ENCODE assay signal across 9 cellular contexts in genomic region chr9:9003184-9003583, GRCh38.
DNase-seq lines count a peak whose midpoint lies in the region; ATAC-seq, FAIRE-seq and TF ChIP-seq lines count a peak whose summit lies in the region.
"Had no signal": no experiment of that assay in that cellular context is flagged by ENCODE, and none has a peak within 500 bp of the region (broad histone marks: within the 10 kb centered on the region; RNA-seq: fewer than 3 reads in every experiment).

No MANE protein-coding gene starts in this region.

- peaks cover 5% of the 10 kb centered on the region for H3K4me1 Mint-ChIP-seq in brain

- no peak overlapping the region for H3K4me3 Mint-ChIP-seq in brain

- no peaks in the 10 kb centered on the region for H3K27me3 Mint-ChIP-seq in brain

- no peak for TF ChIP-seq POLR2A in GM12892 (IDR thresholded peaks at IDR 0.05; ENCODE audit: low read depth, low read length)

- ATAC-seq in left lobe of liver (peak; percentile 100), GM18870 (IDR thresholded peaks at IDR 0.05; ENCODE audit: unreplicated experiment) (no peak), GM18517 (IDR thresholded peaks at IDR 0.05; ENCODE audit: unreplicated experiment) (no peak)
- ATAC-seq in stimulated activated naive CD8-positive, alpha-beta T cell treated with anti-CD3 and anti-CD28 coated beads, Interleukin-15, Interleukin-2, amounts not matched to agents 100 U/mL and 50 U/mL, for 24 hours: no peak

- H3K36me3 Mint-ChIP-seq in brain: no peaks in the 10 kb centered on the region

- H3K9me3 Mint-ChIP-seq in brain: peaks cover 0 to 8% (median 5%) of the 10 kb centered on the region in 5 experiments

- FAIRE-seq in GM12892 (lab: Jason Lieb, UNC): no peak
- FAIRE-seq: GM19239 had no signal

- peak overlapping the region in 1 of 5 experiments; percentile 3 for H3K27ac Mint-ChIP-seq in brain

- in situ Hi-C loops in Caki2 (cut with HindIII; ENCODE audit: low pct_unique_long_range_greater_than_20kb, low sequenced_read_pairs): no loop called here

- peak; percentile 4 for DNase-seq in Caki2 (ENCODE audit: low read depth)
- DNase-seq in NCI-H1694 (lab: John Stamatoyannopoulos, UW): peak; percentile 2
- DNase-seq in left lobe of liver (ENCODE audit: low spot score): peak; percentile 49
- DNase-seq in stimulated activated naive CD8-positive, alpha-beta T cell treated with anti-CD3 and anti-CD28 coated beads, Interleukin-15, Interleukin-2, amounts not matched to agents 100 U/mL and 50 U/mL, for 24 hours: no peak
- no peak for DNase-seq in GM12892 (ENCODE audit: insufficient read length)

- TF ChIP-seq CTCF in brain (conservative IDR thresholded peaks at IDR 0.05): peak; percentile 26 to 60

Comparison
In these comparisons a context has a peak if more than half of its experiments do, and no peak if none do; other contexts are left out.
1. DNase-seq: peak in Caki2 (single experiment), NCI-H1694 (single experiment) and left lobe of liver (single experiment); none in stimulated activated naive CD8-positive, alpha-beta T cell treated with anti-CD3 and anti-CD28 coated beads, Interleukin-15, Interleukin-2, amounts not matched to agents 100 U/mL and 50 U/mL, for 24 hours (single experiment) and GM12892 (single experiment).